8 cellular contexts compared by ENCODE assay signal in the genomic region with DNA sequence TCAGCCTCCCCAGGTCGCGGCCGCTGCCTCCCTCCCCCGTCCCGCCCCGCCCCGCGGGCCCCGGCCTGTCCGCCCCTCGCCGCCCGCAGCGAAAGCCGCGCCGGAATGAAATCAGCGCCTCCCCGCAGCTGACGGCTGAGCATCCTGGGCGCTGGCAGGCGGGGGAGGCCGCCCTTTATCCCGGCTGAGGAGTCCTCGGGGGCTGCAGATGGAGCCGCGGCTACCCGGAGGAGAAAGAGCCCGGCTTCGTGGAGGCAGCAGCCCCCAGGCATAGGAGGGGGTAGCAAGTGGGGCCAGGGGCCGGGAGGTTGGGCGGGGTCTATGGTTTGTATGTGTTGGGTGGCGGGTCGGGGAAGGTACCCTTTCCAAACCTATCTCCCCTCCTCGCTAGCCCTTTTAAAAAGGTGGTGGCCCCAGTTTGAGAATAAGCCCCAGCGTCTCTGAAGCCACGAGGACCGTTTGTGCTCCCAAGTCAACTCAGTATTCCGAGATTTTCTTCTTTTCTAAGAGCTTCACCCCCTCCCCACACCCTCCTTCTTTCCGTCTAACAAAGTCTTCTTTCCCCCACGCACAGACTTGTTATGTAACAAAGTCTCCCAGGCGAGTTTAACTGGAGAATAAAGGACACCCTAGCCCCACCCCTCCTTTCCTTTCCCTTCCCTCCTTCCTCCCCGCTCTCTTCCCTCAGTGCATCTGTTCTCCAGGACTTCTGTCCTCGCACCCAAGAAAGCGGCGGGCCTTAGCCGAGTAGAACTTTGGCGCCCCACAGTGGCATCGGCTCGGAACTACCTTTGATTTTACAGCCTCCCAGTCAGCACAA. TPM values are rescaled to one million over a fixed set of nuclear protein-coding genes. Genes with fewer than 3 reads are reported as not detected.
DNase-seq lines count a peak whose midpoint lies in the region; ATAC-seq and TF ChIP-seq lines count a peak whose summit lies in the region.

No MANE protein-coding gene starts in this region.

- ATAC-seq in GM19372 (IDR thresholded peaks at IDR 0.05; ENCODE audit: low read depth, unreplicated experiment) (peak; percentile 63), HG03520 (IDR thresholded peaks at IDR 0.05; ENCODE audit: unreplicated experiment) (peak; percentile 53), lung (ENCODE audit: insufficient read depth, low FRiP score) (peak; percentile 67)

- H3K9me3 ChIP-seq in CD4-positive, alpha-beta memory T cell (ENCODE audit: control insufficient read depth in 1 of 2, low read length in 2 of 2), result no peaks in the 10 kb centered on the region
- peaks cover 0 to 4% of the 10 kb centered on the region in 2 donors for H3K9me3 ChIP-seq in lung (ENCODE audit: control insufficient read depth in 2 of 2, insufficient read depth in 1 of 2, low read length in 1 of 2)

- peaks cover 0 to 4% (median 0%) of the 10 kb centered on the region in 8 donors for H3K9me3 Mint-ChIP-seq in CD4-positive, alpha-beta memory T cell

- H3K4me1 Mint-ChIP-seq in CD4-positive, alpha-beta memory T cell, result peaks cover 12 to 32% (median 19%) of the 10 kb centered on the region in 4 donors

- CTCF ChIA-PET in CD4-positive, alpha-beta memory T cell (lab: Charles Lee; ENCODE audit: partially characterized antibody), result interaction anchor here (0.7 to 1.8 kb wide), 6 partner anchors 9 to 1352 kb away, joined by 3 to 8 read pairs (median 4); a partner anchor contains a TSS

- H3K4me3 ChIP-seq in CD4-positive, alpha-beta memory T cell (ENCODE audit: low read length in 2 of 2), result no peak overlapping the region
- H3K4me3 ChIP-seq in lung, result no peak overlapping the region

- H3K36me3 ChIP-seq in CD4-positive, alpha-beta memory T cell (ENCODE audit: insufficient read depth, low read length), result no peaks in the 10 kb centered on the region
- no peaks in the 10 kb centered on the region for H3K36me3 ChIP-seq in lung (ENCODE audit: control insufficient read depth in 2 of 2, insufficient read depth in 2 of 2, low read length in 2 of 2)

- intact Hi-C loops in CD4-positive, alpha-beta memory T cell (cut with micrococcal nuclease), result loop anchor here (1.0 to 5.0 kb wide), 5 partner anchors 102 to 1777 kb away; a partner anchor contains a TSS

- 2 to 3% methylated on average over 43 to 50 of the region's 50 CpGs for WGBS in lung, 2 donors

- peak in 4 of 5 donors; percentile 56 to 65 (median 60) for DNase-seq in CD4-positive, alpha-beta memory T cell
- DNase-seq in NCI-H69 (lab: John Stamatoyannopoulos, UW) (peak; percentile 95), lung (ENCODE audit: low spot score) (peak; percentile 76)
- peak; percentile 77 to 82 for DNase-seq in activated CD4-positive, alpha-beta T cell treated with anti-CD3 and anti-CD28 coated beads, Interleukin-2, amount 50 U/mL, for 48 hours
- peak; percentile 30 for DNase-seq in effector CD8-positive, alpha-beta T cell (lab: John Stamatoyannopoulos, UW)
- peak; percentile 38 for DNase-seq in stimulated activated CD8-positive, alpha-beta memory T cell treated with anti-CD3 and anti-CD28 coated beads, Interleukin-15, amount 100 ng/mL, for 24 hours (ENCODE audit: low read depth)

- H3K36me3 Mint-ChIP-seq in CD4-positive, alpha-beta memory T cell, result peaks cover 2 to 6% of the 10 kb centered on the region in 2 donors

- peak; percentile 65 for TF ChIP-seq CTCF in lung (IDR thresholded peaks at IDR 0.05; ENCODE audit: control extremely low read depth, extremely low read depth)

- POLR2A ChIA-PET in CD4-positive, alpha-beta memory T cell (lab: Charles Lee; ENCODE audit: partially characterized antibody), result no interaction called here

- peaks cover 22% of the 10 kb centered on the region for H3K4me1 ChIP-seq in CD4-positive, alpha-beta memory T cell (ENCODE audit: insufficient read depth, low read length)
- H3K4me1 ChIP-seq in lung (ENCODE audit: control insufficient read depth in 2 of 2, insufficient read depth in 2 of 2, low read length in 2 of 2), result peaks cover 6 to 21% of the 10 kb centered on the region in 2 donors

- peak overlapping the region; percentile 46 to 92 (median 78) for H3K4me3 Mint-ChIP-seq in CD4-positive, alpha-beta memory T cell

- H3K27ac ChIP-seq in CD4-positive, alpha-beta memory T cell (ENCODE audit: low read depth, low read length), result no peak overlapping the region
- H3K27ac ChIP-seq in lung (ENCODE audit: low read depth in 1 of 2, low read length in 1 of 2), result no peak overlapping the region

- H3K27ac Mint-ChIP-seq in CD4-positive, alpha-beta memory T cell, result peak overlapping the region in 1 of 7 donors; percentile 38

- H3K27me3 ChIP-seq in CD4-positive, alpha-beta memory T cell (ENCODE audit: insufficient read depth, low read length), result peaks cover 81% of the 10 kb centered on the region
- peaks cover 4% of the 10 kb centered on the region for H3K27me3 ChIP-seq in lung (ENCODE audit: control insufficient read depth, insufficient read depth)

- H3K27me3 Mint-ChIP-seq in CD4-positive, alpha-beta memory T cell, result peaks cover 70% of the 10 kb centered on the region in 2 donors

RNA-seq across cellular contexts. Expression of a gene that starts 11.0 kb away (rescaled TPM):
- total RNA-seq in CD4-positive, alpha-beta memory T cell, result not detected
- not detected for polyA plus RNA-seq in CD4-positive, alpha-beta memory T cell
- total RNA-seq in lung, result under 1 TPM in 1 of 2 donors, not detected in 1; 0.11 TPM
- polyA plus RNA-seq in lung, result not detected

Comparison
In these comparisons a context has a peak if more than half of its experiments do, and no peak if none do; other contexts are left out.
1. DNase-seq: peak in every context shown above with its lines; median percentile 95 in NCI-H69; 80 in activated CD4-positive, alpha-beta T cell treated with anti-CD3 and anti-CD28 coated beads, Interleukin-2, amount 50 U/mL, for 48 hours; 76 in lung; 60 in CD4-positive, alpha-beta memory T cell; 38 in stimulated activated CD8-positive, alpha-beta memory T cell treated with anti-CD3 and anti-CD28 coated beads, Interleukin-15, amount 100 ng/mL, for 24 hours; 30 in effector CD8-positive, alpha-beta T cell.